8 cellular contexts compared by ENCODE assay signal in genomic region chr20:43459022-43459942, GRCh38. TPM values are rescaled to one million over a fixed set of nuclear protein-coding genes. Genes with fewer than 3 reads are reported as not detected.
DNase-seq lines count a peak whose midpoint lies in the region; ATAC-seq, FAIRE-seq and TF ChIP-seq lines count a peak whose summit lies in the region.

No MANE protein-coding gene starts in this region.

- 84% methylated on average over 12 of the region's 12 CpGs; no CpG with 5 or more reads in 1 of the 2 experiments for WGBS in H1 (ENCODE audit: extremely low coverage in 1 of 2, insufficient coverage in 1 of 2, insufficient read length in 1 of 2, insufficient replicate concordance in 2 of 2, low coverage in 1 of 2, low lambda C conversion rate in 2 of 2, missing lambda C conversion rate in 1 of 2), 2 experiments
- WGBS in neuronal stem cell (ENCODE audit: extremely low coverage in 2 of 2, insufficient read length in 2 of 2, insufficient replicate concordance in 1 of 2), 2 donors: no CpG with 5 or more reads among the region's 12 CpGs

- TF ChIP-seq POLR2A in H1 (IDR thresholded peaks at IDR 0.05; ENCODE audit: control extremely low read depth in 1 of 2, low read depth in 2 of 2, low read length in 2 of 2): no peak

- H2AK5ac ChIP-seq in H1 (ENCODE audit: low read depth, low read length): no peak overlapping the region
- no peak overlapping the region for H2AK5ac ChIP-seq in neuronal stem cell (ENCODE audit: low read depth, low read length)

- H3K9me3 ChIP-seq in H1 (ENCODE audit: insufficient read depth in 2 of 2, low read depth in 1 of 2, low read length in 1 of 2) (no peaks in the 10 kb centered on the region), neuronal stem cell (replicated peaks in 1 of 2; ENCODE audit: control insufficient read depth in 2 of 2, insufficient read depth in 1 of 2, low read depth in 1 of 2, low read length in 2 of 2) (peaks cover 1 to 4% of the 10 kb centered on the region in 2 donors)

- POLR2A ChIA-PET in H1 (lab: Charles Lee; ENCODE audit: partially characterized antibody) (interaction anchor here (0.5 to 5.2 kb wide), 15 partner anchors 7 to 1255 kb away, joined by 3 to 81 read pairs (median 29); partner anchors contain the start of genes IFT52 and L3MBTL1), HEK293T (lab: Yijun Ruan, JAX) (interaction anchor here (1.1 to 3.4 kb wide), 4 partner anchors 15 to 55 kb away, joined by 4 to 35 read pairs (median 10); no protein-coding TSS in a partner anchor)

- H3K4me2 ChIP-seq in H1 (ENCODE audit: insufficient read depth in 1 of 2, low read depth in 2 of 2, low read length in 2 of 2): peak overlapping the region; percentile 72 to 75
- peak overlapping the region; percentile 52 for H3K4me2 ChIP-seq in neuronal stem cell (ENCODE audit: insufficient read depth, low read length, poor library complexity, severe bottlenecking)

- H3K27ac ChIP-seq in H1 (ENCODE audit: low read depth, low read length) (no peak overlapping the region), neuronal stem cell (replicated peaks; ENCODE audit: low read length) (no peak overlapping the region)

- no peak overlapping the region for H3K56ac ChIP-seq in H1 (replicated peaks; ENCODE audit: insufficient read length, low read depth, low read length)

- H3K23ac ChIP-seq in H1 (ENCODE audit: insufficient read length): no peak overlapping the region
- H3K23ac ChIP-seq in neuronal stem cell (ENCODE audit: low read depth, low read length, poor library complexity): no peak overlapping the region

- no peak overlapping the region for H2AFZ ChIP-seq in H1 (ENCODE audit: low read length)
- H2AFZ ChIP-seq in neuronal stem cell (ENCODE audit: low read length): no peak overlapping the region

- H3K36me3 ChIP-seq in H1 (ENCODE audit: control insufficient read depth in 2 of 4, insufficient read depth in 4 of 4, low read length in 3 of 4) (peaks cover 22 to 54% (median 47%) of the 10 kb centered on the region in 4 experiments), neuronal stem cell (replicated peaks in 1 of 2; ENCODE audit: control insufficient read depth in 2 of 2, insufficient read depth in 2 of 2, low read length in 2 of 2) (peaks cover 23 to 56% of the 10 kb centered on the region in 2 donors)

- H4K8ac ChIP-seq in H1 (ENCODE audit: extremely low read depth, insufficient read depth, low read length): peak overlapping the region; percentile 22; the same call in 1 of the 2 replicates
- H4K8ac ChIP-seq in neuronal stem cell (ENCODE audit: low read depth, low read length): no peak overlapping the region

- H3K18ac ChIP-seq in H1 (ENCODE audit: extremely low read depth, low read length): no peak overlapping the region
- no peak overlapping the region for H3K18ac ChIP-seq in neuronal stem cell (ENCODE audit: low read length)

- CTCF ChIA-PET in H1 (lab: Charles Lee; ENCODE audit: partially characterized antibody) (no interaction called here), HEK293T (lab: Yijun Ruan, JAX) (no interaction called here)

- TF ChIP-seq CTCF in GM12875 (IDR thresholded peaks at IDR 0.05; ENCODE audit: borderline replicate concordance, insufficient read depth, low read depth, low read length) (no peak), H1 (IDR thresholded peaks at IDR 0.05; ENCODE audit: control extremely low read depth in 1 of 3, insufficient read depth in 1 of 3, low read depth in 1 of 3, low read length in 3 of 3) (no peak)

- in situ Hi-C loops in SK-MEL-5 (cut with HindIII; ENCODE audit: low pct_unique_long_range_greater_than_20kb, low sequenced_read_pairs): no loop called here

- H2BK15ac ChIP-seq in H1 (ENCODE audit: low read length): no peak overlapping the region
- H2BK15ac ChIP-seq in neuronal stem cell (ENCODE audit: low read length): no peak overlapping the region

- peaks cover 10 to 41% of the 10 kb centered on the region in 2 experiments for H3K79me2 ChIP-seq in H1 (ENCODE audit: control insufficient read depth in 1 of 2, insufficient read depth in 2 of 2, low read length in 2 of 2)

- no peak overlapping the region for H2BK12ac ChIP-seq in H1 (ENCODE audit: low read depth, low read length)
- no peak overlapping the region for H2BK12ac ChIP-seq in neuronal stem cell (ENCODE audit: low read length)

- no peak for FAIRE-seq in H1 (lab: Jason Lieb, UNC)
- no peak for FAIRE-seq in GM19239 (lab: Jason Lieb, UNC)

- no peak for ATAC-seq in GM21737 (IDR thresholded peaks at IDR 0.05; ENCODE audit: unreplicated experiment)

- H3K23me2 ChIP-seq in H1 (ENCODE audit: low read depth, low read length): peaks cover 3% of the 10 kb centered on the region; the same call in 1 of the 2 replicates

- no peak for TF ChIP-seq RAD21 in H1 (IDR thresholded peaks at IDR 0.05 in 1 of 2, conservative IDR thresholded peaks at IDR 0.05 in 1 of 2; ENCODE audit: low read depth in 2 of 2, low read length in 2 of 2)

- no peak overlapping the region for H2BK5ac ChIP-seq in H1 (ENCODE audit: low read depth, low read length)
- no peak overlapping the region for H2BK5ac ChIP-seq in neuronal stem cell (ENCODE audit: low read length)

- no peaks in the 10 kb centered on the region for H3K27me3 ChIP-seq in H1 (replicated peaks in 1 of 4; ENCODE audit: control insufficient read depth in 3 of 4, extremely low read depth in 1 of 4, insufficient read depth in 3 of 4, low read length in 3 of 4)
- H3K27me3 ChIP-seq in neuronal stem cell (ENCODE audit: control insufficient read depth in 3 of 3, insufficient read depth in 3 of 3, low read depth in 1 of 3, low read length in 3 of 3): no peaks in the 10 kb centered on the region

- H3K14ac ChIP-seq in H1 (ENCODE audit: insufficient read length) (no peak overlapping the region), neuronal stem cell (ENCODE audit: low read length) (no peak overlapping the region)

- H4K91ac ChIP-seq in H1 (replicated peaks; ENCODE audit: insufficient read length, low read length) (no peak overlapping the region), neuronal stem cell (ENCODE audit: low read depth, low read length, poor library complexity) (no peak overlapping the region)

- no peak overlapping the region for H4K5ac ChIP-seq in H1 (ENCODE audit: insufficient read length, low read depth, low read length)

- H3K79me1 ChIP-seq in H1 (ENCODE audit: low read depth, low read length) (peaks cover 2% of the 10 kb centered on the region; the same call in 1 of the 2 replicates), neuronal stem cell (ENCODE audit: low read depth, low read length) (no peaks in the 10 kb centered on the region)

- H3K4ac ChIP-seq in H1 (replicated peaks; ENCODE audit: insufficient read length, low read depth, low read length): no peak overlapping the region
- H3K4ac ChIP-seq in neuronal stem cell (ENCODE audit: low read length): no peak overlapping the region

- H2BK20ac ChIP-seq in H1 (ENCODE audit: low read length): no peak overlapping the region

- DNase-seq in SK-MEL-5 (ENCODE audit: low read depth, low spot score): peak; percentile 26
- DNase-seq in H1 (ENCODE audit: low read depth in 1 of 2, low spot score in 2 of 2): no peak
- DNase-seq in neuronal stem cell (ENCODE audit: low spot score): peak; percentile 14
- DNase-seq in HEK293T (ENCODE audit: extremely low spot score): no peak
- DNase-seq in GM19239 (ENCODE audit: insufficient read length, low spot score): no peak
- no peak for DNase-seq in AG20443 (ENCODE audit: low spot score)

- H3K4me1 ChIP-seq in H1 (replicated peaks in 1 of 4; ENCODE audit: control insufficient read depth in 3 of 4, insufficient read depth in 4 of 4, low read length in 3 of 4) (peaks cover 0 to 4% (median 0%) of the 10 kb centered on the region in 4 experiments; a peak in 2 of 7 replicates), neuronal stem cell (ENCODE audit: control insufficient read depth in 2 of 2, insufficient read depth in 1 of 2, low read depth in 1 of 2, low read length in 2 of 2) (peaks cover 2 to 3% of the 10 kb centered on the region in 2 donors)

- H3K4me3 ChIP-seq in GM12875 (ENCODE audit: low read depth, low read length): peak overlapping the region; percentile 17
- peak overlapping the region; percentile 90 to 99 (median 96) for H3K4me3 ChIP-seq in H1 (ENCODE audit: extremely low read depth in 1 of 4, insufficient read depth in 2 of 4, low read depth in 3 of 4, low read length in 4 of 4)
- H3K4me3 ChIP-seq in neuronal stem cell (ENCODE audit: low read length in 2 of 2): peak overlapping the region; percentile 72 to 95

- peaks cover 2 to 3% of the 10 kb centered on the region in 2 experiments for H4K20me1 ChIP-seq in H1 (replicated peaks in 1 of 2; ENCODE audit: control insufficient read depth in 1 of 2, insufficient read depth in 2 of 2, low read length in 2 of 2)

- H3K9ac ChIP-seq in H1 (replicated peaks in 1 of 4; ENCODE audit: extremely low read depth in 1 of 4, low read depth in 3 of 4, low read length in 3 of 4): peak overlapping the region in 1 of 4 experiments; percentile 4; a peak in 1 of 7 replicates
- peak overlapping the region; percentile 83 for H3K9ac ChIP-seq in neuronal stem cell (ENCODE audit: low read depth, low read length, poor library complexity)

- no peak for TF ChIP-seq EP300 in H1 (IDR thresholded peaks at IDR 0.05; ENCODE audit: borderline replicate concordance in 1 of 2, low read depth in 2 of 2, low read length in 2 of 2)

- no peak overlapping the region for H2BK120ac ChIP-seq in H1 (replicated peaks; ENCODE audit: low read depth, low read length)
- H2BK120ac ChIP-seq in neuronal stem cell (ENCODE audit: low read depth, low read length): no peak overlapping the region

RNA-seq across cellular contexts. Expression of gene SRSF6, which starts 1.6 kb away (rescaled TPM):
- 45.6 and 48.8 TPM in 2 replicates for total RNA-seq in SK-MEL-5 (2014; rRNA removed; shearing (Covaris generic))
- polyA plus RNA-seq in SK-MEL-5 (2015; cell fraction: cytosol; rRNA removed): 108 and 146 TPM in 2 replicates
- polyA plus RNA-seq in SK-MEL-5 (2015; cell fraction: nucleus; rRNA removed): 730 and 807 TPM in 2 replicates
- total RNA-seq in H1 (2021; fragmentation: NEBNext Ultra II Directional; extraction: Animal tissue kit (Norgen Biotek cat#: 25700)): 165 and 171 TPM in 2 replicates
- 38.5 and 48.0 TPM in 2 replicates for polyA plus RNA-seq in H1 (2011; rRNA removed)
- 85.2 TPM for polyA plus RNA-seq in H1 (2011; cell fraction: cytosol; rRNA removed)
- 72.6 TPM for polyA plus RNA-seq in H1 (2011; cell fraction: nucleus; rRNA removed)
- 94.8 to 126 TPM (median 106 TPM) in 4 replicates for polyA plus RNA-seq in H1 (2012, experiment 1 of 2)
- 25.7 TPM for polyA plus RNA-seq in H1 (2012, experiment 2 of 2)
- 103 TPM for polyA plus RNA-seq in H1 (2013, experiment 1 of 2)
- 96.2 TPM for polyA plus RNA-seq in H1 (2013, experiment 2 of 2)
- 103 and 125 TPM in 2 replicates for polyA minus RNA-seq in H1 (2011; rRNA and poly(A)+ RNA removed)
- polyA minus RNA-seq in H1 (2011; cell fraction: cytosol; rRNA and poly(A)+ RNA removed): 75.4 TPM
- 91.8 TPM for polyA minus RNA-seq in H1 (2011; cell fraction: nucleus; rRNA and poly(A)+ RNA removed)
- polyA plus RNA-seq in neuronal stem cell (2013, experiment 1 of 2): 84.4 TPM
- polyA plus RNA-seq in neuronal stem cell (2013, experiment 2 of 2): 85.8 TPM

RNA-seq across cellular contexts. Expression of gene L3MBTL1, which starts 48.2 kb away (rescaled TPM):
- total RNA-seq in SK-MEL-5 (2014; rRNA removed; shearing (Covaris generic)): 1.2 and 2.0 TPM in 2 replicates
- 1.2 and 1.5 TPM in 2 replicates for polyA plus RNA-seq in SK-MEL-5 (2015; cell fraction: cytosol; rRNA removed)
- polyA plus RNA-seq in SK-MEL-5 (2015; cell fraction: nucleus; rRNA removed): 11.7 and 15.2 TPM in 2 replicates
- total RNA-seq in H1 (2021; fragmentation: NEBNext Ultra II Directional; extraction: Animal tissue kit (Norgen Biotek cat#: 25700)): 13.6 and 17.0 TPM in 2 replicates
- 11.9 and 17.2 TPM in 2 replicates for polyA plus RNA-seq in H1 (2011; rRNA removed)
- 23.0 TPM for polyA plus RNA-seq in H1 (2011; cell fraction: cytosol; rRNA removed)
- 111 TPM for polyA plus RNA-seq in H1 (2011; cell fraction: nucleus; rRNA removed)
- polyA plus RNA-seq in H1 (2012, experiment 1 of 2): 11.1 to 14.6 TPM (median 11.9 TPM) in 4 replicates
- 3.3 TPM for polyA plus RNA-seq in H1 (2012, experiment 2 of 2)
- 7.3 TPM for polyA plus RNA-seq in H1 (2013, experiment 1 of 2)
- 5.9 TPM for polyA plus RNA-seq in H1 (2013, experiment 2 of 2)
- polyA minus RNA-seq in H1 (2011; rRNA and poly(A)+ RNA removed): 21.8 and 22.1 TPM in 2 replicates
- 12.0 TPM for polyA minus RNA-seq in H1 (2011; cell fraction: cytosol; rRNA and poly(A)+ RNA removed)
- 46.1 TPM for polyA minus RNA-seq in H1 (2011; cell fraction: nucleus; rRNA and poly(A)+ RNA removed)
- 9.2 TPM for polyA plus RNA-seq in neuronal stem cell (2013, experiment 1 of 2)
- 9.7 TPM for polyA plus RNA-seq in neuronal stem cell (2013, experiment 2 of 2)

Comparison
In these comparisons a context has a peak if more than half of its experiments do, and no peak if none do; other contexts are left out.
1. H3K4me3 ChIP-seq: peak in every context shown above with its lines; median percentile 96 in H1; 84 in neuronal stem cell; 17 in GM12875.
2. DNase-seq: peak in SK-MEL-5 (single experiment) and neuronal stem cell (single experiment); none in H1 (0 of 2), HEK293T (single experiment), GM19239 (single experiment) and AG20443 (single experiment).